ENCODE assay signal across 14 cellular contexts in the genomic region with DNA sequence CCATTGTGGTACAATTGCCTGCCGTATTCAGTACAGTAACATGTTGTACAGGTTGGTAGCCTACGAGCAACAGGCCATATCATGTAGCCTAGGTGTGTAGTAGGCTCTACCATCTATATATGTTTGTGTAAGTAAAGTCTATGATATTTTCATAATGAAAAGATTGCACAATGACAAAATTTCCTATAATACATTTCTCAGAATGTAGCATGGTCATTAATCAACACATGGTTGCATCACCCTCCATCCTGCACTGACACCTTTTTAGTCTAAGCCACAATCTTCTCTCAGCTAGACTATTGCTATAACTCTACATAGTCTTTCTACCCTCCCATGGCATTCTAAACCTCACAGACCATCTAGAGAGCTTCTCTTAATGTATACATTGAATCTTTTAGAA.
"Had no signal": no experiment of that assay in that cellular context is flagged by ENCODE, and none has a peak within 500 bp of the region (broad histone marks: within the 10 kb centered on the region; RNA-seq: fewer than 3 reads in every experiment).

No MANE protein-coding gene starts in this region.

- H3K27ac Mint-ChIP-seq: activated naive CD4-positive, alpha-beta T cell treated with anti-CD3 and anti-CD28 coated beads, Interleukin-2, amount 10 ng/mL, durations not matched to agents 7 days and 5 days; dendritic cell treated with granulocyte-macrophage colony-stimulating factor and Interleukin-4, amounts not matched to agents 40 ng/mL and 50 ng/mL, for 4 days; nephron; stimulated activated naive B cell treated with anti-CD40 and anti-IgM and Interleukin-4, amounts not matched to agents 10 μg/mL and 1 μg/mL and 100 μg/mL, for 72 hours had no signal

- ATAC-seq: left cardiac atrium; stimulated activated naive B cell treated with anti-CD40 and anti-IgM and Interleukin-4, amounts not matched to agents 10 μg/mL and 1 μg/mL and 100 μg/mL, for 72 hours had no signal

- DNase-seq: activated CD4-positive, alpha-beta T cell treated with anti-CD3 and anti-CD28 coated beads, Interleukin-2, amount 50 U/mL, for 4 hours; activated CD4-positive, CD25-positive, alpha-beta regulatory T cell treated with anti-CD3 and anti-CD28 coated beads, Interleukin-2, amount 50 U/mL, for 72 hours; activated effector memory CD4-positive, alpha-beta T cell treated with Interleukin-2 at 50 U/mL for 16 hours; activated naive CD4-positive, alpha-beta T cell treated with anti-CD3 and anti-CD28 coated beads, Interleukin-2, amount 10 ng/mL, durations not matched to agents 7 days and 5 days; activated T-cell treated with anti-CD3 and anti-CD28 coated beads, Interleukin-2, amount 50 U/mL, for 1 hour; effector CD8-positive, alpha-beta T cell; left cardiac atrium; posterior cingulate gyrus; spleen; stimulated activated naive B cell treated with anti-CD40 and anti-IgM and Interleukin-4, amounts not matched to agents 10 μg/mL and 1 μg/mL and 100 μg/mL, for 72 hours; SW 1271; T-helper 2 cell had no signal

- H3K27me3 Mint-ChIP-seq: activated naive CD4-positive, alpha-beta T cell treated with anti-CD3 and anti-CD28 coated beads, Interleukin-2, amount 10 ng/mL, durations not matched to agents 7 days and 5 days; dendritic cell treated with granulocyte-macrophage colony-stimulating factor and Interleukin-4, amounts not matched to agents 40 ng/mL and 50 ng/mL, for 4 days had no signal

- H3K4me3 Mint-ChIP-seq: activated naive CD4-positive, alpha-beta T cell treated with anti-CD3 and anti-CD28 coated beads, Interleukin-2, amount 10 ng/mL, durations not matched to agents 7 days and 5 days; dendritic cell treated with granulocyte-macrophage colony-stimulating factor and Interleukin-4, amounts not matched to agents 40 ng/mL and 50 ng/mL, for 4 days; nephron; stimulated activated naive B cell treated with anti-CD40 and anti-IgM and Interleukin-4, amounts not matched to agents 10 μg/mL and 1 μg/mL and 100 μg/mL, for 72 hours had no signal

- H3K36me3 Mint-ChIP-seq: activated naive CD4-positive, alpha-beta T cell treated with anti-CD3 and anti-CD28 coated beads, Interleukin-2, amount 10 ng/mL, durations not matched to agents 7 days and 5 days; stimulated activated naive B cell treated with anti-CD40 and anti-IgM and Interleukin-4, amounts not matched to agents 10 μg/mL and 1 μg/mL and 100 μg/mL, for 72 hours had no signal

- H3K4me1 Mint-ChIP-seq: activated naive CD4-positive, alpha-beta T cell treated with anti-CD3 and anti-CD28 coated beads, Interleukin-2, amount 10 ng/mL, durations not matched to agents 7 days and 5 days had no signal

- H3K9me3 Mint-ChIP-seq: activated naive CD4-positive, alpha-beta T cell treated with anti-CD3 and anti-CD28 coated beads, Interleukin-2, amount 10 ng/mL, durations not matched to agents 7 days and 5 days; dendritic cell treated with granulocyte-macrophage colony-stimulating factor and Interleukin-4, amounts not matched to agents 40 ng/mL and 50 ng/mL, for 4 days had no signal
